Comparison of ENCODE assay signal across 1 cellular context in the genomic region with DNA sequence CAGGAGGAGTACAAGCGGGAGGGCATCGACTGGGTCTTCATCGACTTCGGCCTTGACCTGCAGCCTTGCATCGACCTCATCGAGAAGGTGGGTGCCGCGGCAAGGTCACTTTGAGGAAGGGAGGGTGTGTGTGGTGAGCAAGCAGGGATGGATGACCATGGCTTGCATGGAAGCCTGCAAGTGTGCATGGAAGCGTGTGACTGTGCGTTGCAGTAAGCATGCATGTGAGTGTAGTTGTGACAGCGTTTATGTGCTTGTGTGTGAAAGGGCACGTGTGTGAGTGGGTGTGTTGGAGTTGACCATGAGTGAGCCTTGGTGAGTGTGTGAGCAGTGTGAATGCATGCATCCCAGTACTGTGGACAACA.
TF ChIP-seq lines count a peak whose summit lies in the region.

No MANE protein-coding gene starts in this region.

TF ChIP-seq in SK-N-SH treated with all-trans-retinoic acid at 6 μM for 48 hours, 23 proteins besides CTCF, POLR2A, EP300 and RAD21 (continued from another document):
- TF ChIP-seq, protein P1, sequence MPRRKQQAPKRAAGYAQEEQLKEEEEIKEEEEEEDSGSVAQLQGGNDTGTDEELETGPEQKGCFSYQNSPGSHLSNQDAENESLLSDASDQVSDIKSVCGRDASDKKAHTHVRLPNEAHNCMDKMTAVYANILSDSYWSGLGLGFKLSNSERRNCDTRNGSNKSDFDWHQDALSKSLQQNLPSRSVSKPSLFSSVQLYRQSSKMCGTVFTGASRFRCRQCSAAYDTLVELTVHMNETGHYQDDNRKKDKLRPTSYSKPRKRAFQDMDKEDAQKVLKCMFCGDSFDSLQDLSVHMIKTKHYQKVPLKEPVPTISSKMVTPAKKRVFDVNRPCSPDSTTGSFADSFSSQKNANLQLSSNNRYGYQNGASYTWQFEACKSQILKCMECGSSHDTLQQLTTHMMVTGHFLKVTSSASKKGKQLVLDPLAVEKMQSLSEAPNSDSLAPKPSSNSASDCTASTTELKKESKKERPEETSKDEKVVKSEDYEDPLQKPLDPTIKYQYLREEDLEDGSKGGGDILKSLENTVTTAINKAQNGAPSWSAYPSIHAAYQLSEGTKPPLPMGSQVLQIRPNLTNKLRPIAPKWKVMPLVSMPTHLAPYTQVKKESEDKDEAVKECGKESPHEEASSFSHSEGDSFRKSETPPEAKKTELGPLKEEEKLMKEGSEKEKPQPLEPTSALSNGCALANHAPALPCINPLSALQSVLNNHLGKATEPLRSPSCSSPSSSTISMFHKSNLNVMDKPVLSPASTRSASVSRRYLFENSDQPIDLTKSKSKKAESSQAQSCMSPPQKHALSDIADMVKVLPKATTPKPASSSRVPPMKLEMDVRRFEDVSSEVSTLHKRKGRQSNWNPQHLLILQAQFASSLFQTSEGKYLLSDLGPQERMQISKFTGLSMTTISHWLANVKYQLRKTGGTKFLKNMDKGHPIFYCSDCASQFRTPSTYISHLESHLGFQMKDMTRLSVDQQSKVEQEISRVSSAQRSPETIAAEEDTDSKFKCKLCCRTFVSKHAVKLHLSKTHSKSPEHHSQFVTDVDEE (CRISPR knock-in tag; IDR thresholded peaks at IDR 0.05): no peak
- TF ChIP-seq CSDC2 (CRISPR knock-in tag; IDR thresholded peaks at IDR 0.05): no peak
TF ChIP-seq in SK-N-SH treated with all-trans-retinoic acid at 6 μM for 48 hours: peak in this region for 0.
